12 cellular contexts compared by ENCODE assay signal in the genomic region with DNA sequence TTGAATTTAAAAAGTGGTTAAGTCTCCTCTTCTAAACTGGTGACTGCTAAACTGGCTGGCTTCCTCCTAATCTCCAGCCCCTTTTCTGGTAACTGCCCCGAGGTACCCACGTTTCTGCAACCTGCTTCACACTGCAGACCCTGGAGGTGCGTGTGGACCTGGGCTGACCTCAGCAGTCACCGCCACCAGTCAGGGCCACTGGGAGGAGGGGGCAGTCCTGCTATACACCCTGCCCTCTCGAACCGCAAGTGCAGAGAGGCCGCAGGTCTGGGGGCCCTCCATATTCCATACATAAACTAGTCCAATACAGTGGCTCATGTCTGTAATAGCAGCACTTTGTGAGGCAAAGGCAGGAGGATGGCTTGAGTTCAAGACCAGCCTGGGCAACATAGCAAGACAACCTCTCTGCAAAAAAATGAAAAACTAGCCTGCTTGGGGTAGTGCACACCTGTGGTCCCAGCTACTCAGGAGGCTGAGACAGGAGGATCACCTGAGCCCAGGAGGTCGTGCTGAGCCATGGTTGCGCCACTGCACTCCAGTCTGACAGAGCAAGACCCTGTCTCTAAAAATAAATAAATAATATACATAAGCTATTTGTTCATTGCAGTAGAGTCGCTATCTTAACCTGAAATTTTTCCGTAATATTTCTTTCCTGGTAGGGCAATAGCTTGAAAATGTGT. TPM values are rescaled to one million over a fixed set of nuclear protein-coding genes. Genes with fewer than 3 reads are reported as not detected.
A peak's percentile ranks its signal among the peaks of the same experiment; 100 is the strongest.
DNase-seq lines count a peak whose midpoint lies in the region; ATAC-seq and TF ChIP-seq lines count a peak whose summit lies in the region.
"Had no signal": no experiment of that assay in that cellular context is flagged by ENCODE, and none has a peak within 500 bp of the region (broad histone marks: within the 10 kb centered on the region; RNA-seq: fewer than 3 reads in every experiment).

No MANE protein-coding gene starts in this region.

- DNase-seq in activated naive CD4-positive, alpha-beta T cell treated with anti-CD3 and anti-CD28 coated beads, Interleukin-2, amount 10 ng/mL, durations not matched to agents 7 days and 5 days = peak; percentile 11
- DNase-seq in activated naive CD4-positive, alpha-beta T cell treated with anti-CD3 and anti-CD28 coated beads, Interleukin-2, amount 50 U/mL, for 72 hours (ENCODE audit: low spot score in 2 of 2) = no peak
- no peak for DNase-seq in endothelial cell (ENCODE audit: low spot score)
- DNase-seq in transverse colon = no peak
- no peak for DNase-seq in DMS53 (lab: John Stamatoyannopoulos, UW)
- DNase-seq in kidney tubule cell (ENCODE audit: low spot score) = no peak
- DNase-seq: activated CD4-positive, alpha-beta T cell treated with anti-CD3 and anti-CD28 coated beads, Interleukin-2, amount 10 ng/mL, durations not matched to agents 24 days and 14 days; KG1; SHP77 had no signal

- TF ChIP-seq CTCF in endothelial cell (IDR thresholded peaks at IDR 0.05; ENCODE audit: unreplicated experiment) (no peak), nephron (IDR thresholded peaks at IDR 0.05; ENCODE audit: unreplicated experiment in 3 of 3) (no peak), transverse colon (IDR thresholded peaks at IDR 0.05) (no peak)

- H3K36me3 Mint-ChIP-seq in activated naive CD4-positive, alpha-beta T cell treated with anti-CD3 and anti-CD28 coated beads, Interleukin-2, amount 10 ng/mL, durations not matched to agents 7 days and 5 days = peaks cover 54% of the 10 kb centered on the region
- peaks cover 6 to 7% of the 10 kb centered on the region in 2 donors for H3K36me3 Mint-ChIP-seq in activated naive CD4-positive, alpha-beta T cell treated with anti-CD3 and anti-CD28 coated beads, Interleukin-2, amount 50 U/mL, for 72 hours
- H3K36me3 Mint-ChIP-seq in endothelial cell (ENCODE audit: low read depth, unreplicated experiment) = peaks cover 24% of the 10 kb centered on the region
- H3K36me3 Mint-ChIP-seq in nephron (ENCODE audit: low read depth) = peaks cover 26% of the 10 kb centered on the region

- ATAC-seq in activated naive CD4-positive, alpha-beta T cell treated with anti-CD3 and anti-CD28 coated beads, Interleukin-2, amount 50 U/mL, for 72 hours = no peak
- no peak for ATAC-seq in GM21515 (IDR thresholded peaks at IDR 0.05; ENCODE audit: unreplicated experiment)

- 92 to 100% methylated on average over 2 to 11 of the region's 11 CpGs for WGBS in transverse colon (ENCODE audit: low coverage in 1 of 2), 2 donors

- H3K27ac ChIP-seq in transverse colon = peak overlapping the region; percentile 81 to 89 (median 87)

- peaks cover 50 to 80% (median 76%) of the 10 kb centered on the region in 4 donors for H3K4me1 ChIP-seq in transverse colon

- H3K36me3 ChIP-seq in transverse colon = peaks cover 0 to 6% (median 0%) of the 10 kb centered on the region in 4 donors

- H3K27me3 ChIP-seq in transverse colon = no peaks in the 10 kb centered on the region

- TF ChIP-seq EP300 in transverse colon (IDR thresholded peaks at IDR 0.05; ENCODE audit: low read depth) = no peak

- in situ Hi-C loops in transverse colon (cut with MboI; ENCODE audit: low pct_ligation_motif_present in 1 of 4, low pct_unique_long_range_greater_than_20kb in 1 of 4, low sequenced_read_pairs in 3 of 4) = loop anchor here in 2 of 4 donors (10.0 to 25.0 kb wide), 2 partner anchors 84 to 367 kb away; partner anchors contain the start of genes MPHOSPH9 (in 2 of the 2) and MTRFR (in 2 of the 2)

- no peak overlapping the region for H3K27ac Mint-ChIP-seq in activated naive CD4-positive, alpha-beta T cell treated with anti-CD3 and anti-CD28 coated beads, Interleukin-2, amount 10 ng/mL, durations not matched to agents 7 days and 5 days
- H3K27ac Mint-ChIP-seq in activated naive CD4-positive, alpha-beta T cell treated with anti-CD3 and anti-CD28 coated beads, Interleukin-2, amount 50 U/mL, for 72 hours = no peak overlapping the region
- H3K27ac Mint-ChIP-seq in endothelial cell (ENCODE audit: unreplicated experiment) = peak overlapping the region; percentile 48
- H3K27ac Mint-ChIP-seq in nephron = peak overlapping the region; percentile 94 to 97 (median 96)
- H3K27ac Mint-ChIP-seq: activated CD4-positive, alpha-beta T cell treated with anti-CD3 and anti-CD28 coated beads, Interleukin-2, amount 10 ng/mL, durations not matched to agents 24 days and 14 days; activated naive CD8-positive, alpha-beta T cell had no signal

- CTCF ChIA-PET in activated naive CD4-positive, alpha-beta T cell treated with anti-CD3 and anti-CD28 coated beads, Interleukin-2, amount 10 ng/mL, durations not matched to agents 7 days and 5 days (lab: Charles Lee) = interaction anchor here (0.8 to 4.2 kb wide), 5 partner anchors 10 to 84 kb away, joined by 3 to 21 read pairs (median 12); no protein-coding TSS in a partner anchor

- no peaks in the 10 kb centered on the region for H3K9me3 ChIP-seq in transverse colon

- intact Hi-C loops in transverse colon (cut with DNase I; ENCODE audit: low total_unique reads) = no loop called here

- H3K4me1 Mint-ChIP-seq in activated naive CD4-positive, alpha-beta T cell treated with anti-CD3 and anti-CD28 coated beads, Interleukin-2, amount 10 ng/mL, durations not matched to agents 7 days and 5 days = peaks cover 50% of the 10 kb centered on the region
- H3K4me1 Mint-ChIP-seq in endothelial cell (ENCODE audit: unreplicated experiment) (peaks cover 26% of the 10 kb centered on the region), nephron (peaks cover 62% of the 10 kb centered on the region)

- no peak overlapping the region for H3K4me3 Mint-ChIP-seq in activated naive CD4-positive, alpha-beta T cell treated with anti-CD3 and anti-CD28 coated beads, Interleukin-2, amount 10 ng/mL, durations not matched to agents 7 days and 5 days
- H3K4me3 Mint-ChIP-seq in endothelial cell (ENCODE audit: unreplicated experiment) (peak overlapping the region; percentile 69), nephron (peak overlapping the region in 2 of 3 experiments; percentile 82 to 86)

- no peak for TF ChIP-seq POLR2A in transverse colon (IDR thresholded peaks at IDR 0.05)

- no peaks in the 10 kb centered on the region for H3K27me3 Mint-ChIP-seq in activated naive CD4-positive, alpha-beta T cell treated with anti-CD3 and anti-CD28 coated beads, Interleukin-2, amount 10 ng/mL, durations not matched to agents 7 days and 5 days
- H3K27me3 Mint-ChIP-seq in endothelial cell (ENCODE audit: unreplicated experiment) (peaks cover 12% of the 10 kb centered on the region), nephron (ENCODE audit: low read depth) (no peaks in the 10 kb centered on the region)
- H3K27me3 Mint-ChIP-seq: activated naive CD8-positive, alpha-beta T cell had no signal

- H3K9me3 Mint-ChIP-seq in activated naive CD4-positive, alpha-beta T cell treated with anti-CD3 and anti-CD28 coated beads, Interleukin-2, amount 10 ng/mL, durations not matched to agents 7 days and 5 days = no peaks in the 10 kb centered on the region
- no peaks in the 10 kb centered on the region for H3K9me3 Mint-ChIP-seq in activated naive CD4-positive, alpha-beta T cell treated with anti-CD3 and anti-CD28 coated beads, Interleukin-2, amount 50 U/mL, for 72 hours
- H3K9me3 Mint-ChIP-seq in endothelial cell (ENCODE audit: unreplicated experiment) (no peaks in the 10 kb centered on the region), nephron (no peaks in the 10 kb centered on the region)
- H3K9me3 Mint-ChIP-seq: activated CD4-positive, alpha-beta T cell treated with anti-CD3 and anti-CD28 coated beads, Interleukin-2, amount 10 ng/mL, durations not matched to agents 24 days and 14 days had no signal

- H3K4me3 ChIP-seq in transverse colon = no peak overlapping the region

RNA-seq across cellular contexts. Expression of gene VPS37B, which starts 25.6 kb away (rescaled TPM):
- total RNA-seq in activated naive CD4-positive, alpha-beta T cell treated with anti-CD3 and anti-CD28 coated beads, Interleukin-2, amount 50 U/mL, for 72 hours = 10 to 100 TPM; 10.1 to 11.1 TPM
- 13.8 TPM for total RNA-seq in endothelial cell (ENCODE audit: unreplicated experiment)
- total RNA-seq in transverse colon = 100 to 1,000 TPM in 2 of 4 donors, 10 to 100 TPM in 2; 46.6 to 126 (median 104) TPM

RNA-seq across cellular contexts. Expression of gene HIP1R, which starts 35.0 kb away (rescaled TPM):
- total RNA-seq in activated naive CD4-positive, alpha-beta T cell treated with anti-CD3 and anti-CD28 coated beads, Interleukin-2, amount 50 U/mL, for 72 hours = 10 to 100 TPM; 16.7 to 48.9 TPM
- total RNA-seq in endothelial cell (ENCODE audit: unreplicated experiment) = 117 TPM
- total RNA-seq in transverse colon = 100 to 1,000 TPM in 2 of 4 donors, 10 to 100 TPM in 2; 72.4 to 459 (median 146) TPM

Comparison
In these comparisons a context has a peak if more than half of its experiments do, and no peak if none do; other contexts are left out.
1. H3K27ac Mint-ChIP-seq: peak in endothelial cell (single experiment) and nephron (3 of 3); none in activated naive CD4-positive, alpha-beta T cell treated with anti-CD3 and anti-CD28 coated beads, Interleukin-2, amount 10 ng/mL, durations not matched to agents 7 days and 5 days (single experiment) and activated naive CD4-positive, alpha-beta T cell treated with anti-CD3 and anti-CD28 coated beads, Interleukin-2, amount 50 U/mL, for 72 hours (0 of 2).